8 cellular contexts compared by ENCODE assay signal in genomic region chr7:155003215-155003999, GRCh38. TPM values are rescaled to one million over a fixed set of nuclear protein-coding genes. Genes with fewer than 3 reads are reported as not detected.
DNase-seq lines count a peak whose midpoint lies in the region; ATAC-seq and TF ChIP-seq lines count a peak whose summit lies in the region.

No MANE protein-coding gene starts in this region.

- TF ChIP-seq EP300 in transverse colon (IDR thresholded peaks at IDR 0.05; ENCODE audit: low read depth) = no peak

- peaks cover 18% of the 10 kb centered on the region for H3K4me1 Mint-ChIP-seq in activated naive CD8-positive, alpha-beta T cell treated with anti-CD3 and anti-CD28 coated beads, Interleukin-2, amount 50 U/mL, for 24 hours

- H3K27ac Mint-ChIP-seq in activated naive CD8-positive, alpha-beta T cell treated with anti-CD3 and anti-CD28 coated beads, Interleukin-2, amount 50 U/mL, for 24 hours = peak overlapping the region; percentile 96

- intact Hi-C loops in cardiac septum (cut with DNase I) = loop anchor here (5.0 kb wide), 2 partner anchors 76 to 294 kb away; partner anchors contain the start of gene INSIG1
- intact Hi-C loops in transverse colon (cut with DNase I; ENCODE audit: low total_unique reads) = loop anchor here (5.0 kb wide), 1 partner anchor 294 kb away; the partner anchor contains the start of gene INSIG1

- H3K79me2 ChIP-seq in SU-DHL-6 (ENCODE audit: insufficient read depth, low read length) = peaks cover 58% of the 10 kb centered on the region

- H3K9me3 Mint-ChIP-seq in activated naive CD8-positive, alpha-beta T cell treated with anti-CD3 and anti-CD28 coated beads, Interleukin-2, amount 50 U/mL, for 24 hours = no peaks in the 10 kb centered on the region

- H3K4me2 ChIP-seq in SU-DHL-6 (ENCODE audit: low read depth, low read length, poor library complexity, severe bottlenecking) = peak overlapping the region; percentile 64

- peak; percentile 100 for DNase-seq in GM03348 (ENCODE audit: low spot score)
- DNase-seq in GOT3 (lab: John Stamatoyannopoulos, UW) = peak; percentile 28
- peak; percentile 86 for DNase-seq in LoVo (ENCODE audit: low spot score)
- peak; percentile 83 for DNase-seq in activated naive CD8-positive, alpha-beta T cell treated with anti-CD3 and anti-CD28 coated beads, Interleukin-2, amount 50 U/mL, for 24 hours
- peak; percentile 90 for DNase-seq in cardiac septum (ENCODE audit: low spot score)
- peak; percentile 76 for DNase-seq in pons (ENCODE audit: low spot score)
- DNase-seq in transverse colon = peak; percentile 84

- WGBS in transverse colon (ENCODE audit: low coverage in 1 of 2), 2 donors = 1% methylated on average over 20 of the region's 89 CpGs; no CpG with 5 or more reads in 1 of the 2 donors

- H3K9me3 ChIP-seq in SU-DHL-6 (ENCODE audit: insufficient read depth, low read length) (no peaks in the 10 kb centered on the region), transverse colon (no peaks in the 10 kb centered on the region)

- H3K36me3 ChIP-seq in SU-DHL-6 (ENCODE audit: low read length) (peaks cover 10% of the 10 kb centered on the region), transverse colon (peaks cover 0 to under 1% (median 0%) of the 10 kb centered on the region in 4 donors)

- H3F3A ChIP-seq in SU-DHL-6 (ENCODE audit: insufficient read depth) = peaks cover 26% of the 10 kb centered on the region

- ATAC-seq in activated naive CD8-positive, alpha-beta T cell treated with anti-CD3 and anti-CD28 coated beads, Interleukin-2, amount 50 U/mL, for 24 hours = peak; percentile 73

- H3K9me2 ChIP-seq in SU-DHL-6 (replicated peaks; ENCODE audit: insufficient read depth, low read length) = no peaks in the 10 kb centered on the region

- peaks cover 12% of the 10 kb centered on the region; the same call in 1 of the 2 replicates for H4K20me1 ChIP-seq in SU-DHL-6 (ENCODE audit: low read depth, low read length)

- H3K4me1 ChIP-seq in transverse colon = peaks cover 0 to 25% (median 12%) of the 10 kb centered on the region in 4 donors

- TF ChIP-seq CTCF in SU-DHL-6 (IDR thresholded peaks at IDR 0.05; ENCODE audit: insufficient read depth, low read length, poor library complexity, severe bottlenecking) = no peak
- TF ChIP-seq CTCF in transverse colon (IDR thresholded peaks at IDR 0.05) = peak in 1 of 5 experiments; percentile 25

- no peaks in the 10 kb centered on the region for H3K27me3 Mint-ChIP-seq in activated naive CD8-positive, alpha-beta T cell treated with anti-CD3 and anti-CD28 coated beads, Interleukin-2, amount 50 U/mL, for 24 hours

- peak overlapping the region; percentile 95 for H3K4me3 Mint-ChIP-seq in activated naive CD8-positive, alpha-beta T cell treated with anti-CD3 and anti-CD28 coated beads, Interleukin-2, amount 50 U/mL, for 24 hours

- peak; percentile 77 for TF ChIP-seq POLR2A in transverse colon (IDR thresholded peaks at IDR 0.05)

- peaks cover 22% of the 10 kb centered on the region for H3K36me3 Mint-ChIP-seq in activated naive CD8-positive, alpha-beta T cell treated with anti-CD3 and anti-CD28 coated beads, Interleukin-2, amount 50 U/mL, for 24 hours (ENCODE audit: low read depth)

- peak overlapping the region; percentile 86 for H3K4me3 ChIP-seq in SU-DHL-6 (ENCODE audit: insufficient read depth, low read length, poor library complexity, severe bottlenecking)
- H3K4me3 ChIP-seq in transverse colon = peak overlapping the region; percentile 83 to 97 (median 92)

- peak overlapping the region; percentile 78 for H3K27ac ChIP-seq in SU-DHL-6 (ENCODE audit: low read depth, low read length)
- peak overlapping the region; percentile 89 to 95 (median 92) for H3K27ac ChIP-seq in transverse colon

- in situ Hi-C loops in transverse colon (cut with MboI; ENCODE audit: low pct_ligation_motif_present in 1 of 4, low pct_unique_long_range_greater_than_20kb in 1 of 4, low sequenced_read_pairs in 3 of 4) = no loop called here

- peak overlapping the region; percentile 99 for H3K9ac ChIP-seq in SU-DHL-6 (ENCODE audit: low read length)

- H2AFZ ChIP-seq in SU-DHL-6 (ENCODE audit: low read depth, low read length, severe bottlenecking) = peak overlapping the region; percentile 64

- H3K27me3 ChIP-seq in SU-DHL-6 (ENCODE audit: low read length) = no peaks in the 10 kb centered on the region
- H3K27me3 ChIP-seq in transverse colon = no peaks in the 10 kb centered on the region

RNA-seq across cellular contexts. Expression of gene PAXIP1, which starts 0.5 kb away (rescaled TPM):
- 6.6 TPM for total RNA-seq in cardiac septum
- 100 to 1,000 TPM in 1 of 4 donors, 10 to 100 TPM in 2, 1 to 10 TPM in 1; 8.2 to 410 (median 13.3) TPM for total RNA-seq in transverse colon

Comparison
In these comparisons a context has a peak if more than half of its experiments do, and no peak if none do; other contexts are left out.
1. Peak in every context shown above with its lines: DNase-seq, ATAC-seq, H3K4me3 ChIP-seq and H3K27ac ChIP-seq.
2. DNase-seq: peak in every context shown above with its lines; median percentile 100 in GM03348; 90 in cardiac septum; 86 in LoVo; 84 in transverse colon; 83 in activated naive CD8-positive, alpha-beta T cell treated with anti-CD3 and anti-CD28 coated beads, Interleukin-2, amount 50 U/mL, for 24 hours; 76 in pons; 28 in GOT3.